9 cellular contexts compared by ENCODE assay signal in genomic region chr2:25311866-25312575, GRCh38. TPM values are rescaled to one million over a fixed set of nuclear protein-coding genes. Genes with fewer than 3 reads are reported as not detected.
DNase-seq lines count a peak whose midpoint lies in the region; ATAC-seq and TF ChIP-seq lines count a peak whose summit lies in the region.
"Had no signal": no experiment of that assay in that cellular context is flagged by ENCODE, and none has a peak within 500 bp of the region (broad histone marks: within the 10 kb centered on the region; RNA-seq: fewer than 3 reads in every experiment).

No MANE protein-coding gene starts in this region.

- peaks cover 28 to 61% of the 10 kb centered on the region in 2 experiments for H3K36me3 ChIP-seq in mesenchymal stem cell (ENCODE audit: control insufficient read depth in 1 of 2, insufficient read depth in 2 of 2, low read depth in 1 of 2, low read length in 2 of 2)

- H2BK120ac ChIP-seq in mesenchymal stem cell (ENCODE audit: low read depth, low read length): no peak overlapping the region

- POLR2A ChIA-PET in naive thymus-derived CD8-positive, alpha-beta T cell (lab: Charles Lee): interaction anchor here (0.5 to 9.7 kb wide), 12 partner anchors 8 to 144 kb away, joined by 3 to 83 read pairs (median 12); partner anchors contain the start of gene DNMT3A

- H3K4me2 ChIP-seq in mesenchymal stem cell (ENCODE audit: low read length, poor library complexity, severe bottlenecking): no peak overlapping the region

- H3K9ac ChIP-seq in mesenchymal stem cell (ENCODE audit: low read length): no peak overlapping the region

- H3K27me3 Mint-ChIP-seq in naive thymus-derived CD8-positive, alpha-beta T cell: no peaks in the 10 kb centered on the region

- H3K27ac Mint-ChIP-seq in naive thymus-derived CD8-positive, alpha-beta T cell: peak overlapping the region in 9 of 10 donors; percentile 16 to 95 (median 75)

- no peak for TF ChIP-seq CTCF in C4-2B (conservative IDR thresholded peaks at IDR 0.05)

- H3K79me1 ChIP-seq in mesenchymal stem cell (replicated peaks; ENCODE audit: low read length, poor library complexity, severe bottlenecking): peaks cover 31% of the 10 kb centered on the region

- WGBS in mesenchymal stem cell: 87% methylated on average over 23 of the region's 23 CpGs

- no peak overlapping the region for H3K4me3 ChIP-seq in mesenchymal stem cell (ENCODE audit: insufficient read depth in 1 of 2, low read depth in 1 of 2, low read length in 2 of 2)

- peaks cover 0 to 36% (median 0%) of the 10 kb centered on the region in 3 donors for H3K36me3 Mint-ChIP-seq in naive thymus-derived CD8-positive, alpha-beta T cell

- H2BK15ac ChIP-seq in mesenchymal stem cell (ENCODE audit: low read depth, poor library complexity, severe bottlenecking): no peak overlapping the region

- H4K8ac ChIP-seq in mesenchymal stem cell (ENCODE audit: low read length): no peak overlapping the region

- H2BK5ac ChIP-seq in mesenchymal stem cell (ENCODE audit: low read depth, low read length, poor library complexity, severe bottlenecking): no peak overlapping the region

- DNase-seq in NCI-H146 (lab: John Stamatoyannopoulos, UW) (peak; percentile 55), caudate nucleus (lab: John Stamatoyannopoulos, UW) (no peak), mesenchymal stem cell (no peak)
- peak in 1 of 10 donors; percentile 43 for DNase-seq in naive thymus-derived CD8-positive, alpha-beta T cell
- DNase-seq in effector CD8-positive, alpha-beta T cell (lab: John Stamatoyannopoulos, UW): no peak
- DNase-seq: immature natural killer cell had no signal

- no peak overlapping the region for H3K14ac ChIP-seq in mesenchymal stem cell (ENCODE audit: low read length in 2 of 2)

- H3K27me3 ChIP-seq in mesenchymal stem cell (ENCODE audit: control insufficient read depth in 1 of 2, insufficient read depth in 1 of 2, low read length in 2 of 2): no peaks in the 10 kb centered on the region

- H2AK5ac ChIP-seq in mesenchymal stem cell (ENCODE audit: low read length, severe bottlenecking): no peak overlapping the region

- H2AFZ ChIP-seq in mesenchymal stem cell (ENCODE audit: low read depth, low read length): no peak overlapping the region

- no peak overlapping the region for H3K18ac ChIP-seq in mesenchymal stem cell (ENCODE audit: low read depth in 1 of 2, low read length in 2 of 2)

- H2BK12ac ChIP-seq in mesenchymal stem cell (ENCODE audit: low read length in 2 of 2): no peak overlapping the region

- no peak overlapping the region for H3K23ac ChIP-seq in mesenchymal stem cell (ENCODE audit: low read length in 2 of 2)

- peaks cover 44 to 96% (median 88%) of the 10 kb centered on the region in 4 donors for H3K4me1 Mint-ChIP-seq in naive thymus-derived CD8-positive, alpha-beta T cell

- H3K4me1 ChIP-seq in mesenchymal stem cell (ENCODE audit: control insufficient read depth, insufficient read depth, low read depth, low read length): peaks cover 19% of the 10 kb centered on the region

- no peak for ATAC-seq in naive thymus-derived CD8-positive, alpha-beta T cell
- ATAC-seq in HG03159 (IDR thresholded peaks at IDR 0.05; ENCODE audit: unreplicated experiment) (no peak), GM19351 (IDR thresholded peaks at IDR 0.05; ENCODE audit: unreplicated experiment) (no peak)

- no peak overlapping the region for H3K4ac ChIP-seq in mesenchymal stem cell (ENCODE audit: low read depth in 1 of 2, low read length in 2 of 2)

- H3K4me3 Mint-ChIP-seq in naive thymus-derived CD8-positive, alpha-beta T cell: peak overlapping the region in 8 of 10 donors; percentile 5 to 85 (median 48)

- H3K27ac ChIP-seq in C4-2B (peak overlapping the region; percentile 91), caudate nucleus (ENCODE audit: low read depth, low read length) (peak overlapping the region; percentile 33), mesenchymal stem cell (ENCODE audit: low read length, poor library complexity, severe bottlenecking) (no peak overlapping the region)

- no peaks in the 10 kb centered on the region for H3K9me3 Mint-ChIP-seq in naive thymus-derived CD8-positive, alpha-beta T cell
- H3K9me3 Mint-ChIP-seq: immature natural killer cell had no signal

- H4K91ac ChIP-seq in mesenchymal stem cell (ENCODE audit: low read length): no peak overlapping the region

- H3K9me3 ChIP-seq in mesenchymal stem cell (ENCODE audit: control insufficient read depth, low read length): no peaks in the 10 kb centered on the region

RNA-seq across cellular contexts. Expression of gene DNMT3A, which starts 29.7 kb away (rescaled TPM):
- total RNA-seq in naive thymus-derived CD8-positive, alpha-beta T cell: 100 to 1,000 TPM; 121 to 122 TPM
- polyA plus RNA-seq in naive thymus-derived CD8-positive, alpha-beta T cell: 10 to 100 TPM; 17.9 to 31.2 (median 27.2) TPM
- 10.8 TPM for polyA plus RNA-seq in mesenchymal stem cell (2013, experiment 1 of 2)
- 10.1 TPM for polyA plus RNA-seq in mesenchymal stem cell (2013, experiment 2 of 2)
